In the genomic region with DNA sequence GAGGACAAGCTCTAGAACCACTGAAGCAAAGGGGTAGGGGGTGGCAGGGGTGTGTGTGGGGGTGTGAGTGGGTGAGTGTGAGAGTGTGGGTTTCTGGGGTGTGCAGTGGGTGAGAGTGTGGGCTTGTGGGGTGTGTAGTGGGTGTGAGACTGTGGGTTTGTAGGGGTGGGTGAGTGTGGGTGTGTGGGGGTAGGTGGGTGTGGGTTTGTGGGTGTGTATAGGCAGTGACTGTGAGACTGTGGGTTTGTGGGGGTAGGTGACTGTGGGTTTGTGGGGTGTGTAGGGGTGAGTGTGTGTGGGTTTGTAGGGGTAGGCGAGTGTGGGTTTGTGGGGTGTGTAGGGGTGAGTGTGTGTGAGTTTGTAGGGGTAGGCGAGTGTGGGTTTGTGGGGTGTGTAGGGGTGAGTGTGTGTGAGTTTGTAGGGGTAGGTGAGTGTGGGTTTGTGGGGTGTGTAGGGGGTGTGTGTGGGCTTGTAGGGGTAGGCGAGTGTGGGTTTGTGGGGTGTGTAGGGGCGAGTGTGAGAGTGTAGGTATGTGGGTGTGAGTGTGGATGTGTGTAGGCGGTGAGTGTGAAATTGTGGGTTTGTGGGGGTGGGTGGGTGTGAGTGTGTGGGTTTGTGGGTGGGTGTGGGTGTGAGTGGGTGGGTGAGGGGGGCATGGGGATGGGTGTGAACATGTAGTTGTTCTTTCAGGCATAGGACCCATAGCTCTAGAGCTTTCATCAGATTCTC, we compare ENCODE assay signal across 21 cellular contexts. TPM values are rescaled to one million over a fixed set of nuclear protein-coding genes. Genes with fewer than 3 reads are reported as not detected.
A peak's percentile ranks its signal among the peaks of the same experiment; 100 is the strongest.
DNase-seq lines count a peak whose midpoint lies in the region; ATAC-seq, FAIRE-seq and TF ChIP-seq lines count a peak whose summit lies in the region.
"Had no signal": no experiment of that assay in that cellular context is flagged by ENCODE, and none has a peak within 500 bp of the region (broad histone marks: within the 10 kb centered on the region; RNA-seq: fewer than 3 reads in every experiment).

No MANE protein-coding gene starts in this region.

- no peaks in the 10 kb centered on the region for H3K9me3 Mint-ChIP-seq in immature natural killer cell
- no peaks in the 10 kb centered on the region for H3K9me3 Mint-ChIP-seq in stimulated activated effector memory CD8-positive, alpha-beta T cell treated with anti-CD3 and anti-CD28 coated beads, Interleukin-12 subunit alpha, Interleukin-12 subunit beta, amount 100 ng/mL, for 72 hours
- no peaks in the 10 kb centered on the region for H3K9me3 Mint-ChIP-seq in activated T-helper 2 cell treated with anti-CD3 and anti-CD28 coated beads, Interferon-gamma antibody, Interleukin-2, Interleukin-4, amounts not matched to agents 10 μg/mL and 5 μg/mL and 100 μg/mL, durations not matched to agents 14 hours and 24 hours and 36 hours
- H3K9me3 Mint-ChIP-seq: IgD-negative memory B cell had no signal

- CTCF ChIA-PET in HEK293 (lab: Yijun Ruan, JAX) (interaction anchor here (1.0 kb wide), 1 partner anchor 19 kb away, joined by 4 read pairs; no protein-coding TSS in a partner anchor), K562 (lab: Yijun Ruan, JAX; ENCODE audit: low intra/inter-chr PET ratio) (no interaction called here)

- no peaks in the 10 kb centered on the region for H3K27me3 ChIP-seq in K562 (ENCODE audit: control insufficient read depth in 2 of 2, insufficient read depth in 2 of 2, low read length in 2 of 2)
- H3K27me3 ChIP-seq in vagina, result no peaks in the 10 kb centered on the region
- H3K27me3 ChIP-seq: BE2C had no signal

- TF ChIP-seq POLR2A in K562 (conservative IDR thresholded peaks at IDR 0.05) (no peak), vagina (IDR thresholded peaks at IDR 0.05) (no peak)

- peak overlapping the region in 3 of 5 donors; percentile 4 to 25 (median 7) for H3K4me3 Mint-ChIP-seq in immature natural killer cell
- H3K4me3 Mint-ChIP-seq in stimulated activated effector memory CD8-positive, alpha-beta T cell treated with anti-CD3 and anti-CD28 coated beads, Interleukin-12 subunit alpha, Interleukin-12 subunit beta, amount 100 ng/mL, for 72 hours, result no peak overlapping the region
- no peak overlapping the region for H3K4me3 Mint-ChIP-seq in activated T-helper 2 cell treated with anti-CD3 and anti-CD28 coated beads, Interferon-gamma antibody, Interleukin-2, Interleukin-4, amounts not matched to agents 10 μg/mL and 5 μg/mL and 100 μg/mL, durations not matched to agents 14 hours and 24 hours and 36 hours (ENCODE audit: low read depth)
- H3K4me3 Mint-ChIP-seq: IgD-negative memory B cell had no signal

- H3K4me3 ChIP-seq in HEK293 (ENCODE audit: low read depth, low read length) (no peak overlapping the region), K562 (no peak overlapping the region), vagina (no peak overlapping the region)
- H3K4me3 ChIP-seq: A549, GM23248 had no signal

- no peak overlapping the region for H2AFZ ChIP-seq in K562 (ENCODE audit: low read depth, low read length)
- H2AFZ ChIP-seq: GM23248 had no signal

- POLR2A ChIA-PET in HEK293 (lab: Yijun Ruan, JAX), result no interaction called here
- POLR2A ChIA-PET in K562 (lab: Yijun Ruan, JAX), result interaction anchor here (0.9 kb wide), 2 partner anchors 14 to 15 kb away, joined by 3 to 5 read pairs; no protein-coding TSS in a partner anchor

- H3K9me1 ChIP-seq in K562 (ENCODE audit: control insufficient read depth, insufficient read depth, low read length), result no peaks in the 10 kb centered on the region

- peaks cover 5% of the 10 kb centered on the region; the same call in 1 of the 2 replicates for H4K20me1 ChIP-seq in K562 (replicated peaks; ENCODE audit: control insufficient read depth, insufficient read depth, low read length)

- intact Hi-C loops in K562 (cut with micrococcal nuclease), result loop anchor here (10.0 kb wide), 1 partner anchor 685 kb away; no protein-coding TSS in a partner anchor
- intact Hi-C loops in vagina (cut with DNase I), result no loop called here
- intact Hi-C loops in activated T-helper 2 cell treated with anti-CD3 and anti-CD28 coated beads, Interferon-gamma antibody, Interleukin-2, Interleukin-4, amounts not matched to agents 10 μg/mL and 5 μg/mL and 100 μg/mL, durations not matched to agents 14 hours and 24 hours and 36 hours (cut with micrococcal nuclease), result no loop called here

- H3K27me3 Mint-ChIP-seq in immature natural killer cell (ENCODE audit: low read depth in 3 of 3), result peaks cover 8 to 21% (median 19%) of the 10 kb centered on the region in 3 donors
- H3K27me3 Mint-ChIP-seq in activated T-helper 2 cell treated with anti-CD3 and anti-CD28 coated beads, Interferon-gamma antibody, Interleukin-2, Interleukin-4, amounts not matched to agents 10 μg/mL and 5 μg/mL and 100 μg/mL, durations not matched to agents 14 hours and 24 hours and 36 hours (ENCODE audit: low read depth), result no peaks in the 10 kb centered on the region
- H3K27me3 Mint-ChIP-seq: CD4-positive, alpha-beta memory T cell had no signal

- H3K36me3 ChIP-seq in HEK293 (ENCODE audit: control insufficient read depth in 2 of 2, insufficient read depth in 1 of 2, low read length in 2 of 2), result no peaks in the 10 kb centered on the region
- no peaks in the 10 kb centered on the region for H3K36me3 ChIP-seq in K562 (ENCODE audit: control insufficient read depth, insufficient read depth, low read length)
- no peaks in the 10 kb centered on the region for H3K36me3 ChIP-seq in vagina
- H3K36me3 ChIP-seq: BE2C had no signal

- in situ Hi-C loops in K562 (cut with MboI), result no loop called here

- H3K27ac Mint-ChIP-seq in immature natural killer cell, result peak overlapping the region in 5 of 6 donors; percentile 63 to 86 (median 77)
- H3K27ac Mint-ChIP-seq in stimulated activated effector memory CD8-positive, alpha-beta T cell treated with anti-CD3 and anti-CD28 coated beads, Interleukin-12 subunit alpha, Interleukin-12 subunit beta, amount 100 ng/mL, for 72 hours, result no peak overlapping the region
- no peak overlapping the region for H3K27ac Mint-ChIP-seq in activated T-helper 2 cell treated with anti-CD3 and anti-CD28 coated beads, Interferon-gamma antibody, Interleukin-2, Interleukin-4, amounts not matched to agents 10 μg/mL and 5 μg/mL and 100 μg/mL, durations not matched to agents 14 hours and 24 hours and 36 hours
- H3K27ac Mint-ChIP-seq: IgD-negative memory B cell had no signal

- H3K9me3 ChIP-seq in HEK293 (ENCODE audit: control insufficient read depth, insufficient read depth, low read depth, low read length) (no peaks in the 10 kb centered on the region), K562 (replicated peaks; ENCODE audit: control insufficient read depth, insufficient read depth, low read depth, low read length) (no peaks in the 10 kb centered on the region), vagina (no peaks in the 10 kb centered on the region)
- H3K9me3 ChIP-seq: A549, BE2C had no signal

- peaks cover 30 to 38% of the 10 kb centered on the region in 2 donors for H3K4me1 Mint-ChIP-seq in immature natural killer cell
- peaks cover 25% of the 10 kb centered on the region for H3K4me1 Mint-ChIP-seq in stimulated activated effector memory CD8-positive, alpha-beta T cell treated with anti-CD3 and anti-CD28 coated beads, Interleukin-12 subunit alpha, Interleukin-12 subunit beta, amount 100 ng/mL, for 72 hours
- H3K4me1 Mint-ChIP-seq in activated T-helper 2 cell treated with anti-CD3 and anti-CD28 coated beads, Interferon-gamma antibody, Interleukin-2, Interleukin-4, amounts not matched to agents 10 μg/mL and 5 μg/mL and 100 μg/mL, durations not matched to agents 14 hours and 24 hours and 36 hours (ENCODE audit: low read depth), result peaks cover 5% of the 10 kb centered on the region
- H3K4me1 Mint-ChIP-seq: IgD-negative memory B cell had no signal

- FAIRE-seq in K562 (lab: Jason Lieb, UNC), result no peak
- FAIRE-seq: A549, D721Med, G401.6, GM12892, GM19239 had no signal

- no peak overlapping the region for H3K27ac ChIP-seq in HEK293 (ENCODE audit: extremely low read depth, low read depth, low read length)
- no peak overlapping the region for H3K27ac ChIP-seq in K562 (ENCODE audit: extremely low read depth, low read depth, low read length)
- H3K27ac ChIP-seq in vagina, result no peak overlapping the region
- H3K27ac ChIP-seq: A549, C4-2B, GM23248 had no signal

- H3K4me2 ChIP-seq in K562 (ENCODE audit: insufficient read depth, low read length), result no peak overlapping the region
- H3K4me2 ChIP-seq: A549 had no signal

- WGBS in K562 (ENCODE audit: insufficient coverage, low coverage, missing lambda C conversion rate), result 71% methylated on average over 3 of the region's 5 CpGs

- BruUV-seq in K562 (replicated peaks; lab: Mats Ljungman, UMichigan), result no TSS peak

- TF ChIP-seq RAD21 in K562 (CRISPR knock-in tag; conservative IDR thresholded peaks at IDR 0.05 in 1 of 2, IDR thresholded peaks at IDR 0.05 in 1 of 2), result no peak

- no peak for TF ChIP-seq EP300 in K562 (IDR thresholded peaks at IDR 0.05; ENCODE audit: low read length)

- H3K4me1 ChIP-seq in HEK293 (ENCODE audit: control insufficient read depth, insufficient read depth, low read length) (no peaks in the 10 kb centered on the region), K562 (replicated peaks in 1 of 2; ENCODE audit: control insufficient read depth in 2 of 2, insufficient read depth in 2 of 2, low read length in 2 of 2) (peaks cover 34 to 63% of the 10 kb centered on the region in 2 experiments), vagina (peaks cover 8% of the 10 kb centered on the region)

- TF ChIP-seq CTCF in HEK293 (tag by site-specific recombination; IDR thresholded peaks at IDR 0.05), result no peak
- TF ChIP-seq CTCF in K562 (IDR thresholded peaks at IDR 0.05 in 2 of 3, conservative IDR thresholded peaks at IDR 0.05 in 1 of 3; ENCODE audit: insufficient read depth in 2 of 3, low read depth in 1 of 3, low read length in 3 of 3), result no peak
- TF ChIP-seq CTCF in vagina (IDR thresholded peaks at IDR 0.05), result no peak

- ATAC-seq in K562, result no peak
- peak; percentile 12 for ATAC-seq in stimulated activated effector memory CD8-positive, alpha-beta T cell treated with anti-CD3 and anti-CD28 coated beads, Interleukin-12 subunit alpha, Interleukin-12 subunit beta, amount 100 ng/mL, for 72 hours

- no peaks in the 10 kb centered on the region for H3K79me2 ChIP-seq in K562 (ENCODE audit: control insufficient read depth, insufficient read depth, low read length)

- DNase-seq in K562 (ENCODE audit: extremely low read depth in 1 of 4, low spot score in 3 of 4) (no peak), immature natural killer cell (peak; percentile 68 to 74 (median 72)), NCI-H446 treated with DMSO at 0.1 percent for 48 hours (lab: John Stamatoyannopoulos, UW) (no peak), vagina (ENCODE audit: extremely low spot score in 2 of 2) (no peak)
- no peak for DNase-seq in stimulated activated effector memory CD8-positive, alpha-beta T cell treated with anti-CD3 and anti-CD28 coated beads, Interleukin-12 subunit alpha, Interleukin-12 subunit beta, amount 100 ng/mL, for 72 hours (ENCODE audit: low spot score in 2 of 2)
- DNase-seq in activated T-helper 2 cell treated with anti-CD3 and anti-CD28 coated beads, Interferon-gamma antibody, Interleukin-2, Interleukin-4, amounts not matched to agents 10 μg/mL and 5 μg/mL and 100 μg/mL, durations not matched to agents 14 hours and 24 hours and 36 hours (ENCODE audit: low spot score), result no peak
- DNase-seq: BE2C, COR-L47, DMS153, DMS79 treated with DMSO at 0.1 percent for 48 hours, EL, GM23248 had no signal

- peaks cover 0 to 3% (median 0%) of the 10 kb centered on the region in 3 donors for H3K36me3 Mint-ChIP-seq in immature natural killer cell
- H3K36me3 Mint-ChIP-seq in stimulated activated effector memory CD8-positive, alpha-beta T cell treated with anti-CD3 and anti-CD28 coated beads, Interleukin-12 subunit alpha, Interleukin-12 subunit beta, amount 100 ng/mL, for 72 hours, result peaks cover 4% of the 10 kb centered on the region
- no peaks in the 10 kb centered on the region for H3K36me3 Mint-ChIP-seq in activated T-helper 2 cell treated with anti-CD3 and anti-CD28 coated beads, Interferon-gamma antibody, Interleukin-2, Interleukin-4, amounts not matched to agents 10 μg/mL and 5 μg/mL and 100 μg/mL, durations not matched to agents 14 hours and 24 hours and 36 hours (ENCODE audit: low read depth)
- H3K36me3 Mint-ChIP-seq: IgD-negative memory B cell had no signal

- H3K9ac ChIP-seq in K562 (ENCODE audit: insufficient read depth in 1 of 2, low read depth in 2 of 2, low read length in 2 of 2), result no peak overlapping the region; a peak in 1 of 4 replicates
- H3K9ac ChIP-seq: GM23248 had no signal

RNA-seq across cellular contexts. Expression of a gene that starts 8.8 kb away (rescaled TPM):
- total RNA-seq in K562 (2011; cell fraction: chromatin; rRNA removed; ENCODE audit: low replicate concordance), result 17.7 and 69.8 TPM in 2 replicates
- 82.0 and 87.6 TPM in 2 replicates for total RNA-seq in K562 (2011; cell fraction: nucleolus; rRNA removed)
- 40.3 and 46.6 TPM in 2 replicates for total RNA-seq in K562 (2011; cell fraction: nucleoplasm; rRNA removed)
- total RNA-seq in K562 (2014; rRNA removed) (121 and 170 TPM in 2 replicates), K562 (2014; rRNA removed; fragmentation: Illumina TruSeq; extraction: Trizol) (3.1 and 4.3 TPM in 2 replicates), K562 (2015; rRNA removed; fragmentation: Illumina TruSeq; extraction: Trizol) (43.2 and 45.8 TPM in 2 replicates), K562 (2021) (111 and 124 TPM in 2 replicates), vagina (22.8 TPM)
- polyA plus RNA-seq in K562 (2011; rRNA removed) (23.6 and 47.3 TPM in 2 replicates), K562 (2014; fragmentation: Illumina TruSeq; extraction: Trizol) (23.6 and 88.1 TPM in 2 replicates), K562 (2014; fragmentation: Nextera tagmentation; extraction: Ambion mirVana) (1 to 10 TPM; 1.1 to 2.9 TPM), K562 (2014; rRNA removed) (102 and 118 TPM in 2 replicates), immature natural killer cell (1 to 10 TPM in 2 of 3 donors, under 1 TPM in 1; 0.21 to 4.9 (median 2.4) TPM)
- polyA plus RNA-seq in K562 (2011; cell fraction: cytosol; rRNA removed), result 58.9 and 221 TPM in 2 replicates
- polyA plus RNA-seq in K562 (2011; cell fraction: nucleus; rRNA removed), result 50.4 and 106 TPM in 2 replicates
- polyA plus RNA-seq in K562 (2012), result 87.2 and 107 TPM in 2 replicates
- 11.7 and 21.2 TPM in 2 replicates for polyA minus RNA-seq in K562 (2011; rRNA and poly(A)+ RNA removed)
- 65.3 and 77.5 TPM in 2 replicates for polyA minus RNA-seq in K562 (2011; cell fraction: cytosol; rRNA and poly(A)+ RNA removed)
- polyA minus RNA-seq in K562 (2011; cell fraction: nucleus; rRNA and poly(A)+ RNA removed), result 35.9 and 37.0 TPM in 2 replicates
- 9.8 TPM in 2 replicates for total RNA-seq in activated T-helper 2 cell treated with anti-CD3 and anti-CD28 coated beads, Interferon-gamma antibody, Interleukin-2, Interleukin-4, amounts not matched to agents 10 μg/mL and 5 μg/mL and 100 μg/mL, durations not matched to agents 14 hours and 24 hours and 36 hours

RNA-seq across cellular contexts. Expression of a gene that starts 21.5 kb away (rescaled TPM):
- 101 and 344 TPM in 2 replicates for total RNA-seq in K562 (2011; cell fraction: chromatin; rRNA removed; ENCODE audit: low replicate concordance)
- 421 and 427 TPM in 2 replicates for total RNA-seq in K562 (2011; cell fraction: nucleolus; rRNA removed)
- total RNA-seq in K562 (2011; cell fraction: nucleoplasm; rRNA removed), result 291 and 342 TPM in 2 replicates
- total RNA-seq in K562 (2014; rRNA removed) (326 and 470 TPM in 2 replicates), K562 (2014; rRNA removed; fragmentation: Illumina TruSeq; extraction: Trizol) (63.4 and 97.8 TPM in 2 replicates), K562 (2015; rRNA removed; fragmentation: Illumina TruSeq; extraction: Trizol) (215 and 218 TPM in 2 replicates), K562 (2021) (368 and 385 TPM in 2 replicates), vagina (6.4 TPM)
- polyA plus RNA-seq in K562 (2011; rRNA removed) (125 and 154 TPM in 2 replicates), K562 (2014; fragmentation: Illumina TruSeq; extraction: Trizol) (222 and 298 TPM in 2 replicates), K562 (2014; fragmentation: Nextera tagmentation; extraction: Ambion mirVana) (10 to 100 TPM; 18.1 to 29.0 TPM), K562 (2014; rRNA removed) (251 and 295 TPM in 2 replicates), immature natural killer cell (not detected)
- 184 and 684 TPM in 2 replicates for polyA plus RNA-seq in K562 (2011; cell fraction: cytosol; rRNA removed)
- 202 and 446 TPM in 2 replicates for polyA plus RNA-seq in K562 (2011; cell fraction: nucleus; rRNA removed)
- 270 and 304 TPM in 2 replicates for polyA plus RNA-seq in K562 (2012)
- 46.2 and 123 TPM in 2 replicates for polyA minus RNA-seq in K562 (2011; rRNA and poly(A)+ RNA removed)
- polyA minus RNA-seq in K562 (2011; cell fraction: cytosol; rRNA and poly(A)+ RNA removed), result 133 and 200 TPM in 2 replicates
- 111 and 144 TPM in 2 replicates for polyA minus RNA-seq in K562 (2011; cell fraction: nucleus; rRNA and poly(A)+ RNA removed)
- total RNA-seq in activated T-helper 2 cell treated with anti-CD3 and anti-CD28 coated beads, Interferon-gamma antibody, Interleukin-2, Interleukin-4, amounts not matched to agents 10 μg/mL and 5 μg/mL and 100 μg/mL, durations not matched to agents 14 hours and 24 hours and 36 hours, result 0.30 and 0.41 TPM in 2 replicates
- total RNA-seq: GM23248 had no signal
- polyA plus RNA-seq: GM23248 had no signal

RNA-seq across cellular contexts. Expression of a gene that starts 24.6 kb away (rescaled TPM):
- total RNA-seq in K562 (2011; cell fraction: chromatin; rRNA removed; ENCODE audit: low replicate concordance), result 3.9 and 10.1 TPM in 2 replicates
- 5.8 and 7.7 TPM in 2 replicates for total RNA-seq in K562 (2011; cell fraction: nucleolus; rRNA removed)
- 4.8 and 12.4 TPM in 2 replicates for total RNA-seq in K562 (2011; cell fraction: nucleoplasm; rRNA removed)
- total RNA-seq in K562 (2014; rRNA removed), result 2.0 and 2.1 TPM in 2 replicates
- total RNA-seq in K562 (2014; rRNA removed; fragmentation: Illumina TruSeq; extraction: Trizol), result 0.64 and 1.2 TPM in 2 replicates
- 0.29 and 0.90 TPM in 2 replicates for total RNA-seq in K562 (2015; rRNA removed; fragmentation: Illumina TruSeq; extraction: Trizol)
- 2.2 and 4.7 TPM in 2 replicates for total RNA-seq in K562 (2021)
- polyA plus RNA-seq in K562 (2011; rRNA removed), result 1.3 and 1.7 TPM in 2 replicates
- 1.2 and 1.7 TPM in 2 replicates for polyA plus RNA-seq in K562 (2011; cell fraction: cytosol; rRNA removed)
- 5.9 and 13.7 TPM in 2 replicates for polyA plus RNA-seq in K562 (2011; cell fraction: nucleus; rRNA removed)
- polyA plus RNA-seq in K562 (2012), result 6.6 and 7.2 TPM in 2 replicates
- polyA plus RNA-seq in K562 (2014; fragmentation: Illumina TruSeq; extraction: Trizol), result 0.92 and 1.4 TPM in 2 replicates
- 1 to 10 TPM; 5.0 to 6.9 TPM for polyA plus RNA-seq in K562 (2014; fragmentation: Nextera tagmentation; extraction: Ambion mirVana)
- 2.7 and 8.0 TPM in 2 replicates for polyA plus RNA-seq in K562 (2014; rRNA removed)
- 0.27 and 0.63 TPM in 2 replicates for polyA minus RNA-seq in K562 (2011; rRNA and poly(A)+ RNA removed)
- not detected in 2 replicates for polyA minus RNA-seq in K562 (2011; cell fraction: cytosol; rRNA and poly(A)+ RNA removed)
- 1.00 and 2.6 TPM in 2 replicates for polyA minus RNA-seq in K562 (2011; cell fraction: nucleus; rRNA and poly(A)+ RNA removed)
- polyA plus RNA-seq in immature natural killer cell, result 1 to 10 TPM in 2 of 3 donors, not detected in 1; 1.9 to 5.7 TPM
- 34.1 TPM for total RNA-seq in vagina
- total RNA-seq in activated T-helper 2 cell treated with anti-CD3 and anti-CD28 coated beads, Interferon-gamma antibody, Interleukin-2, Interleukin-4, amounts not matched to agents 10 μg/mL and 5 μg/mL and 100 μg/mL, durations not matched to agents 14 hours and 24 hours and 36 hours, result 5.0 and 6.4 TPM in 2 replicates
- total RNA-seq: GM23248 had no signal

RNA-seq across cellular contexts. Expression of a gene that starts 28.6 kb away (rescaled TPM):
- total RNA-seq in K562 (2011; cell fraction: chromatin; rRNA removed; ENCODE audit: low replicate concordance), result 193 and 406 TPM in 2 replicates
- total RNA-seq in K562 (2011; cell fraction: nucleolus; rRNA removed), result 266 and 270 TPM in 2 replicates
- total RNA-seq in K562 (2011; cell fraction: nucleoplasm; rRNA removed), result 209 and 255 TPM in 2 replicates
- total RNA-seq in K562 (2014; rRNA removed), result 63.5 and 79.1 TPM in 2 replicates
- 16.9 and 21.9 TPM in 2 replicates for total RNA-seq in K562 (2014; rRNA removed; fragmentation: Illumina TruSeq; extraction: Trizol)
- 36.3 and 38.0 TPM in 2 replicates for total RNA-seq in K562 (2015; rRNA removed; fragmentation: Illumina TruSeq; extraction: Trizol)
- 106 and 109 TPM in 2 replicates for total RNA-seq in K562 (2021)
- polyA plus RNA-seq in K562 (2011; rRNA removed), result 27.0 and 42.2 TPM in 2 replicates
- 44.7 and 109 TPM in 2 replicates for polyA plus RNA-seq in K562 (2011; cell fraction: cytosol; rRNA removed)
- 87.0 and 201 TPM in 2 replicates for polyA plus RNA-seq in K562 (2011; cell fraction: nucleus; rRNA removed)
- 64.3 and 65.5 TPM in 2 replicates for polyA plus RNA-seq in K562 (2012)
- polyA plus RNA-seq in K562 (2014; fragmentation: Illumina TruSeq; extraction: Trizol), result 61.4 and 89.2 TPM in 2 replicates
- polyA plus RNA-seq in K562 (2014; fragmentation: Nextera tagmentation; extraction: Ambion mirVana), result 1 to 10 TPM; 7.6 to 9.2 TPM
- 73.6 and 81.3 TPM in 2 replicates for polyA plus RNA-seq in K562 (2014; rRNA removed)
- 23.8 and 38.7 TPM in 2 replicates for polyA minus RNA-seq in K562 (2011; rRNA and poly(A)+ RNA removed)
- polyA minus RNA-seq in K562 (2011; cell fraction: cytosol; rRNA and poly(A)+ RNA removed), result 44.9 and 63.6 TPM in 2 replicates
- 54.3 and 64.6 TPM in 2 replicates for polyA minus RNA-seq in K562 (2011; cell fraction: nucleus; rRNA and poly(A)+ RNA removed)
- 10 to 100 TPM; 17.6 to 26.5 (median 23.3) TPM for polyA plus RNA-seq in immature natural killer cell
- 38.3 TPM for total RNA-seq in vagina
- total RNA-seq in activated T-helper 2 cell treated with anti-CD3 and anti-CD28 coated beads, Interferon-gamma antibody, Interleukin-2, Interleukin-4, amounts not matched to agents 10 μg/mL and 5 μg/mL and 100 μg/mL, durations not matched to agents 14 hours and 24 hours and 36 hours, result 59.5 and 59.6 TPM in 2 replicates

RNA-seq across cellular contexts. Expression of a gene that starts 48.7 kb away (rescaled TPM):
- 11.1 and 29.9 TPM in 2 replicates for total RNA-seq in K562 (2011; cell fraction: chromatin; rRNA removed; ENCODE audit: low replicate concordance)
- total RNA-seq in K562 (2011; cell fraction: nucleolus; rRNA removed), result 11.7 and 12.1 TPM in 2 replicates
- total RNA-seq in K562 (2011; cell fraction: nucleoplasm; rRNA removed), result 11.4 and 19.2 TPM in 2 replicates
- total RNA-seq in K562 (2014; rRNA removed) (0.32 and 1.5 TPM in 2 replicates), K562 (2014; rRNA removed; fragmentation: Illumina TruSeq; extraction: Trizol) (0.32 and 0.40 TPM in 2 replicates), K562 (2015; rRNA removed; fragmentation: Illumina TruSeq; extraction: Trizol) (0.87 and 0.98 TPM in 2 replicates), K562 (2021) (2.9 and 3.2 TPM in 2 replicates), vagina (3.7 TPM)
- polyA plus RNA-seq in K562 (2011; rRNA removed) (1.3 and 2.7 TPM in 2 replicates), K562 (2014; fragmentation: Illumina TruSeq; extraction: Trizol) (2.4 and 2.7 TPM in 2 replicates), K562 (2014; fragmentation: Nextera tagmentation; extraction: Ambion mirVana) (under 1 TPM; 0.11 to 0.44 TPM), K562 (2014; rRNA removed) (3.3 and 5.0 TPM in 2 replicates), immature natural killer cell (not detected)
- 2.1 and 3.3 TPM in 2 replicates for polyA plus RNA-seq in K562 (2011; cell fraction: cytosol; rRNA removed)
- polyA plus RNA-seq in K562 (2011; cell fraction: nucleus; rRNA removed), result 18.1 and 42.9 TPM in 2 replicates
- 5.5 and 18.9 TPM in 2 replicates for polyA plus RNA-seq in K562 (2012)
- polyA minus RNA-seq in K562 (2011; rRNA and poly(A)+ RNA removed), result not detected in 2 replicates
- 0.64 and 1.5 TPM in 2 replicates for polyA minus RNA-seq in K562 (2011; cell fraction: cytosol; rRNA and poly(A)+ RNA removed)
- 2.7 and 3.0 TPM in 2 replicates for polyA minus RNA-seq in K562 (2011; cell fraction: nucleus; rRNA and poly(A)+ RNA removed)
- total RNA-seq in activated T-helper 2 cell treated with anti-CD3 and anti-CD28 coated beads, Interferon-gamma antibody, Interleukin-2, Interleukin-4, amounts not matched to agents 10 μg/mL and 5 μg/mL and 100 μg/mL, durations not matched to agents 14 hours and 24 hours and 36 hours, result 3.3 and 4.0 TPM in 2 replicates
- polyA plus RNA-seq: CD4-positive, alpha-beta memory T cell; IgD-negative memory B cell had no signal

Comparison
In these comparisons a context has a peak if more than half of its experiments do, and no peak if none do; other contexts are left out.
1. DNase-seq: peak in immature natural killer cell (3 of 3); none in K562 (0 of 4), stimulated activated effector memory CD8-positive, alpha-beta T cell treated with anti-CD3 and anti-CD28 coated beads, Interleukin-12 subunit alpha, Interleukin-12 subunit beta, amount 100 ng/mL, for 72 hours (0 of 2), NCI-H446 treated with DMSO at 0.1 percent for 48 hours (single experiment), vagina (0 of 2) and activated T-helper 2 cell treated with anti-CD3 and anti-CD28 coated beads, Interferon-gamma antibody, Interleukin-2, Interleukin-4, amounts not matched to agents 10 μg/mL and 5 μg/mL and 100 μg/mL, durations not matched to agents 14 hours and 24 hours and 36 hours (single experiment).
2. H3K27ac Mint-ChIP-seq: peak in immature natural killer cell (5 of 6); none in stimulated activated effector memory CD8-positive, alpha-beta T cell treated with anti-CD3 and anti-CD28 coated beads, Interleukin-12 subunit alpha, Interleukin-12 subunit beta, amount 100 ng/mL, for 72 hours (single experiment) and activated T-helper 2 cell treated with anti-CD3 and anti-CD28 coated beads, Interferon-gamma antibody, Interleukin-2, Interleukin-4, amounts not matched to agents 10 μg/mL and 5 μg/mL and 100 μg/mL, durations not matched to agents 14 hours and 24 hours and 36 hours (single experiment).
3. H3K4me3 Mint-ChIP-seq: peak in immature natural killer cell (3 of 5); none in stimulated activated effector memory CD8-positive, alpha-beta T cell treated with anti-CD3 and anti-CD28 coated beads, Interleukin-12 subunit alpha, Interleukin-12 subunit beta, amount 100 ng/mL, for 72 hours (single experiment) and activated T-helper 2 cell treated with anti-CD3 and anti-CD28 coated beads, Interferon-gamma antibody, Interleukin-2, Interleukin-4, amounts not matched to agents 10 μg/mL and 5 μg/mL and 100 μg/mL, durations not matched to agents 14 hours and 24 hours and 36 hours (single experiment).